In genomic region chr10:120804020-120804419, GRCh38 we compare ENCODE assay signal across 15 cellular contexts. TPM values are rescaled to one million over a fixed set of nuclear protein-coding genes. Genes with fewer than 3 reads are reported as not detected.
A peak's percentile ranks its signal among the peaks of the same experiment; 100 is the strongest.
DNase-seq lines count a peak whose midpoint lies in the region; ATAC-seq and TF ChIP-seq lines count a peak whose summit lies in the region.
"Had no signal": no experiment of that assay in that cellular context is flagged by ENCODE, and none has a peak within 500 bp of the region (broad histone marks: within the 10 kb centered on the region; RNA-seq: fewer than 3 reads in every experiment).

No MANE protein-coding gene starts in this region.

- no peaks in the 10 kb centered on the region for H3K27me3 ChIP-seq in HL-60 (ENCODE audit: insufficient read depth, poor library complexity, severe bottlenecking)
- no peaks in the 10 kb centered on the region for H3K27me3 ChIP-seq in right lobe of liver
- H3K27me3 ChIP-seq: BE2C had no signal

- H3K4me3 ChIP-seq in HL-60 (replicated peaks; ENCODE audit: insufficient read depth, low read length), result no peak overlapping the region
- no peak overlapping the region for H3K4me3 ChIP-seq in NB4 (ENCODE audit: low read depth, low read length)
- H3K4me3 ChIP-seq in right lobe of liver, result no peak overlapping the region

- H3K9me3 Mint-ChIP-seq in stimulated activated memory B cell treated with anti-CD40 and anti-IgM and Interleukin-4, amounts not matched to agents 10 μg/mL and 1 μg/mL and 100 μg/mL, for 72 hours, result no peaks in the 10 kb centered on the region
- H3K9me3 Mint-ChIP-seq: CD4-positive, alpha-beta memory T cell had no signal

- no peak for ATAC-seq in right lobe of liver
- no peak for ATAC-seq in stimulated activated memory B cell treated with anti-CD40 and anti-IgM and Interleukin-4, amounts not matched to agents 10 μg/mL and 1 μg/mL and 100 μg/mL, for 72 hours
- ATAC-seq: HepG2 had no signal

- no peak overlapping the region for H3K4me3 Mint-ChIP-seq in stimulated activated memory B cell treated with anti-CD40 and anti-IgM and Interleukin-4, amounts not matched to agents 10 μg/mL and 1 μg/mL and 100 μg/mL, for 72 hours
- H3K4me3 Mint-ChIP-seq: CD4-positive, alpha-beta memory T cell; H9 had no signal

- H3K4me1 Mint-ChIP-seq in stimulated activated memory B cell treated with anti-CD40 and anti-IgM and Interleukin-4, amounts not matched to agents 10 μg/mL and 1 μg/mL and 100 μg/mL, for 72 hours, result no peaks in the 10 kb centered on the region
- H3K4me1 Mint-ChIP-seq: CD4-positive, alpha-beta memory T cell had no signal

- peak; percentile 2 to 12 for DNase-seq in AML-193 (lab: John Stamatoyannopoulos, UW)
- peak; percentile 4 to 5 for DNase-seq in HL-60 (ENCODE audit: low read depth in 1 of 2, low spot score in 1 of 2)
- peak; percentile 10 for DNase-seq in NB4 (ENCODE audit: low read depth)
- peak; percentile 10 for DNase-seq in SKM-1 (lab: John Stamatoyannopoulos, UW; ENCODE audit: unreplicated experiment)
- DNase-seq in DMS53 treated with DMSO at 0.1 percent for 48 hours (lab: John Stamatoyannopoulos, UW; ENCODE audit: unreplicated experiment), result no peak
- no peak for DNase-seq in right lobe of liver
- no peak for DNase-seq in NCI-H1417 treated with DMSO at 0.1 percent for 48 hours (lab: John Stamatoyannopoulos, UW)
- DNase-seq: BE2C; CD4-positive, alpha-beta memory T cell; GF-D8; GOT3; H9 had no signal

- H3K4me1 ChIP-seq in right lobe of liver, result no peaks in the 10 kb centered on the region
- H3K4me1 ChIP-seq: BE2C had no signal

- H3K36me3 Mint-ChIP-seq in stimulated activated memory B cell treated with anti-CD40 and anti-IgM and Interleukin-4, amounts not matched to agents 10 μg/mL and 1 μg/mL and 100 μg/mL, for 72 hours, result no peaks in the 10 kb centered on the region
- H3K36me3 Mint-ChIP-seq: CD4-positive, alpha-beta memory T cell had no signal

- no peak overlapping the region for H3K27ac Mint-ChIP-seq in stimulated activated memory B cell treated with anti-CD40 and anti-IgM and Interleukin-4, amounts not matched to agents 10 μg/mL and 1 μg/mL and 100 μg/mL, for 72 hours
- H3K27ac Mint-ChIP-seq: CD4-positive, alpha-beta memory T cell; H9 had no signal

- TF ChIP-seq CTCF in HL-60 (IDR thresholded peaks at IDR 0.05; ENCODE audit: insufficient read depth, low read length) (no peak), NB4 (IDR thresholded peaks at IDR 0.05; ENCODE audit: low read depth, low read length) (no peak), right lobe of liver (IDR thresholded peaks at IDR 0.05) (no peak)

- H3K27ac ChIP-seq in HL-60 (replicated peaks) (no peak overlapping the region), right lobe of liver (no peak overlapping the region)
- H3K27ac ChIP-seq: C4-2B had no signal

- TF ChIP-seq POLR2A in NB4 (IDR thresholded peaks at IDR 0.05; ENCODE audit: extremely low read depth, insufficient read length) (no peak), right lobe of liver (IDR thresholded peaks at IDR 0.05) (no peak)

- H3K27me3 Mint-ChIP-seq in stimulated activated memory B cell treated with anti-CD40 and anti-IgM and Interleukin-4, amounts not matched to agents 10 μg/mL and 1 μg/mL and 100 μg/mL, for 72 hours, result no peaks in the 10 kb centered on the region

- H3K36me3 ChIP-seq in right lobe of liver, result no peaks in the 10 kb centered on the region
- H3K36me3 ChIP-seq: BE2C had no signal

- H3K9me3 ChIP-seq in right lobe of liver, result no peaks in the 10 kb centered on the region
- H3K9me3 ChIP-seq: BE2C had no signal

- intact Hi-C loops in right lobe of liver (cut with DNase I), result no loop called here

- 60% methylated on average over 5 of the region's 5 CpGs for WGBS in right lobe of liver (ENCODE audit: insufficient coverage, low coverage, low lambda C conversion rate, missing lambda C conversion rate)

RNA-seq across cellular contexts. Expression of gene WDR11, which starts 47.1 kb away (rescaled TPM):
- 10 to 100 TPM; 20.1 to 36.7 (median 26.0) TPM for total RNA-seq in right lobe of liver

Comparison
In these comparisons a context has a peak if more than half of its experiments do, and no peak if none do; other contexts are left out.
1. DNase-seq: peak in AML-193 (2 of 2), HL-60 (2 of 2), NB4 (single experiment) and SKM-1 (single experiment); none in DMS53 treated with DMSO at 0.1 percent for 48 hours (single experiment), right lobe of liver (0 of 3) and NCI-H1417 treated with DMSO at 0.1 percent for 48 hours (single experiment).